In the genomic region with DNA sequence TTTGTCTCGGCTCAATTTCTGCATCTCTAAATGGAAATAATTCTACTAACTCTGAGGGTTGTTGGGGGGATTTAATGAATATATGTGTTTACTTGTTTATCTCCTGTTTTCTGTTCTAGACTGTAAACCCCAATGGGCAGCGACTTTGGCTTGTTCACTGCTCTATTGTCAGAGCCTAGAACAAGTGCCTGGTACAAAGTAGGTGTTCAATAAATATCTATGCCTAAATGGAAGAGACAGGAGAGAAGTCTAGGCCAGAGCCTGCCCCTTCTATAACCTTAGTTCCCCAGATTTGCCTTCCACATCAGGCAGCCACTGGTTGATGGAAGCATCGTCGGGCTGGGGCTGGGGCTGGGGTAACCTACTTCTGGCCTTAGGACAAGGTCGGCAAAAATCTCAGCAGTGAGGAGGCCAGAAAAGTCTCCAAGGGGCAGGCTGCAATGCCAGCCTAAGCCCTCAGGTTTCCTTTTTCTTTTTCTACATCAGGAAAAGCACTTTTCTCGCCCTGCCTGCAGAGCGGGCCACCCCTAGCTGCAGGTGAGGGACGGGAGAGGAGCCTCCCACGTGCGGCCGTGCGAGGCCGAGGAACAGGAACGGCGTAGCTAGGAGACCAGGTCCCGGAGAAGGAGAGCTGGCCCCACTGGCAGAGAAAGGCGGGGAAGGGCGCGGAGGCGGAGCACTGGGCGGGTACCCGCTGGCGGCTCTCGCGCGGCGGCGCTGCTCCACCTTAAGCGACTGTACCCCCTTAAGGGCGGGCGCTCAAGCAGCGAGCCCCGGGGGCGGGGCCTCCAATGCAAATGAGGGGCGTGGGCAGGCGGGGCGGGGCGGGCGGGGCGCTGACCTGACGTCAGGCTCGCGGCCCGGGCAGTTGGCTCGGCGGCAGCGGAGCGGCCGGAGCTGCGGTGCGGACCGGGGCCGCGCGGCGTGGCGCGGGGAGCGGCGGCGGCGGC, we compare ENCODE assay signal across 8 cellular contexts. TPM values are rescaled to one million over a fixed set of nuclear protein-coding genes. Genes with fewer than 3 reads are reported as not detected.
DNase-seq lines count a peak whose midpoint lies in the region; ATAC-seq and TF ChIP-seq lines count a peak whose summit lies in the region.

A gene (plus strand): TSS at position 867 of the 950 bp plus-strand sequence. CDS start 98 bp downstream, outside the sequence.

- peaks cover 5% of the 10 kb centered on the region; the same call in 1 of the 2 replicates for H3K9me3 ChIP-seq in AG04450 (ENCODE audit: control insufficient read depth, insufficient read depth, low read length)
- H3K9me3 ChIP-seq in spleen, result no peaks in the 10 kb centered on the region

- TF ChIP-seq CTCF in AG04450 (IDR thresholded peaks at IDR 0.05; ENCODE audit: low read depth, low read length) (peak; percentile 9; the same call in 1 of the 2 replicates), WI38 (IDR thresholded peaks at IDR 0.05; ENCODE audit: low read depth, low read length) (no peak), cardiac fibroblast (IDR thresholded peaks at IDR 0.05; ENCODE audit: low read depth, low read length) (no peak), spleen (IDR thresholded peaks at IDR 0.05 in 8 of 11, conservative IDR thresholded peaks at IDR 0.05 in 3 of 11) (peak in 4 of 11 experiments; percentile 23 to 50 (median 29))

- H3K27me3 ChIP-seq in AG04450 (ENCODE audit: control insufficient read depth, insufficient read depth, low read length), result no peaks in the 10 kb centered on the region
- no peaks in the 10 kb centered on the region for H3K27me3 ChIP-seq in spleen (replicated peaks in 1 of 7)

- ATAC-seq in GM18909 (IDR thresholded peaks at IDR 0.05; ENCODE audit: poor library complexity, unreplicated experiment) (peak; percentile 81), HG03159 (IDR thresholded peaks at IDR 0.05; ENCODE audit: unreplicated experiment) (peak; percentile 78)

- peaks cover 36 to 64% (median 56%) of the 10 kb centered on the region in 6 donors for H3K4me1 ChIP-seq in spleen

- 4 to 10% (median 7%) methylated on average over 25 to 62 of the region's 62 CpGs for WGBS in spleen, 5 donors

- DNase-seq in AG04450 (ENCODE audit: low read depth, low spot score) (peak; percentile 66), NCI-H2227 (lab: John Stamatoyannopoulos, UW; ENCODE audit: unreplicated experiment) (peak; percentile 96), cardiac fibroblast (ENCODE audit: low read depth in 2 of 2) (peak; percentile 89 to 95), inferior parietal cortex (ENCODE audit: extremely low spot score) (peak; percentile 86), spleen (peak; percentile 99)

- H3K27ac ChIP-seq in AG04450 (ENCODE audit: low read depth, low read length), result peak within 1 kb of the TSS; percentile 47
- H3K27ac ChIP-seq in spleen, result peak within 1 kb of the TSS; percentile 72 to 92 (median 82)

- H3K4me3 ChIP-seq in AG04450 (ENCODE audit: low read depth, low read length) (peak within 1 kb of the TSS; percentile 82), WI38 (ENCODE audit: low read depth, low read length) (peak within 1 kb of the TSS; percentile 60), cardiac fibroblast (replicated peaks in 1 of 2; ENCODE audit: low read depth in 2 of 2, low read length in 2 of 2) (peak within 1 kb of the TSS; percentile 62 to 75), spleen (peak within 1 kb of the TSS; percentile 49 to 92 (median 62))

- POLR2A ChIA-PET in AG04450 (lab: Yijun Ruan, JAX), result interaction anchor here (0.6 to 1.0 kb wide), 10 partner anchors 16 to 767 kb away, joined by 3 to 13 read pairs (median 4); a partner anchor contains a TSS

- CTCF ChIA-PET in AG04450 (lab: Charles Lee), result interaction anchor here (0.6 to 2.8 kb wide), 8 partner anchors 14 to 134 kb away, joined by 3 to 16 read pairs (median 5); no protein-coding TSS in a partner anchor

- intact Hi-C loops in spleen (cut with DNase I; ENCODE audit: low total_unique reads), result no loop called here

- H3K36me3 ChIP-seq in spleen, result no peaks in the 10 kb centered on the region

- TF ChIP-seq POLR2A in spleen (IDR thresholded peaks at IDR 0.05), result no peak

RNA-seq across cellular contexts. Expression of the gene that starts here (rescaled TPM):
- polyA plus RNA-seq in AG04450 (2011; rRNA removed), result 4.7 and 4.9 TPM in 2 replicates
- 7.4 and 8.4 TPM in 2 replicates for polyA minus RNA-seq in AG04450 (2011; rRNA and poly(A)+ RNA removed)
- 10 to 100 TPM in 3 of 7 donors, 1 to 10 TPM in 4; 5.7 to 14.4 (median 9.4) TPM for total RNA-seq in spleen
- polyA plus RNA-seq in spleen, result 1 to 10 TPM; 1.5 to 3.3 (median 2.8) TPM

Comparison
In these comparisons a context has a peak if more than half of its experiments do, and no peak if none do; other contexts are left out.
1. Peak in every context shown above with its lines: DNase-seq, ATAC-seq, H3K4me3 ChIP-seq and H3K27ac ChIP-seq.